Comparison of ENCODE assay signal across 8 cellular contexts in genomic region chr7:98354511-98355249, GRCh38. TPM values are rescaled to one million over a fixed set of nuclear protein-coding genes. Genes with fewer than 3 reads are reported as not detected.
DNase-seq lines count a peak whose midpoint lies in the region; ATAC-seq and TF ChIP-seq lines count a peak whose summit lies in the region.

No MANE protein-coding gene starts in this region.

- no CpG with 5 or more reads among the region's 22 CpGs for WGBS in trophoblast cell (ENCODE audit: extremely low coverage, insufficient coverage, insufficient read length)

- peak overlapping the region; percentile 98 for H2BK120ac ChIP-seq in trophoblast cell (ENCODE audit: insufficient read depth, low read length, poor library complexity)

- H2AFZ ChIP-seq in trophoblast cell (ENCODE audit: insufficient read depth, low read length, poor library complexity), result peak overlapping the region; percentile 10

- H2BK12ac ChIP-seq in trophoblast cell (ENCODE audit: low read length), result peak overlapping the region; percentile 99

- H3K79me2 ChIP-seq in trophoblast cell (ENCODE audit: control insufficient read depth, insufficient read depth, low read length, poor library complexity), result peaks cover 10% of the 10 kb centered on the region

- peak overlapping the region; percentile 97 for H4K91ac ChIP-seq in trophoblast cell (ENCODE audit: low read depth, low read length)

- peak overlapping the region; percentile 65 for H4K12ac ChIP-seq in trophoblast cell (ENCODE audit: low read depth, low read length)

- peak overlapping the region; percentile 84 for H2AK5ac ChIP-seq in trophoblast cell (ENCODE audit: low read length)

- ATAC-seq in HG02588 (IDR thresholded peaks at IDR 0.05; ENCODE audit: unreplicated experiment) (no peak), HG03354 (IDR thresholded peaks at IDR 0.05; ENCODE audit: poor library complexity, severe bottlenecking, unreplicated experiment) (no peak)

- H3K9me3 ChIP-seq in trophoblast cell (ENCODE audit: insufficient read depth, low read depth, low read length), result no peaks in the 10 kb centered on the region

- peak overlapping the region; percentile 90 for H3K14ac ChIP-seq in trophoblast cell (ENCODE audit: low read length)

- H3K27ac ChIP-seq in trophoblast cell (ENCODE audit: low read depth, low read length), result peak overlapping the region; percentile 99

- no peak for TF ChIP-seq CTCF in fibroblast of mammary gland (conservative IDR thresholded peaks at IDR 0.05; ENCODE audit: control insufficient read depth, insufficient read depth, low read depth, low read length)

- peak overlapping the region; percentile 15 for H3K18ac ChIP-seq in trophoblast cell (ENCODE audit: low read length)

- H3K36me3 ChIP-seq in trophoblast cell (ENCODE audit: control insufficient read depth in 1 of 2, insufficient read depth in 2 of 2, low read length in 2 of 2), result peaks cover 3 to 4% of the 10 kb centered on the region in 2 experiments
- no peaks in the 10 kb centered on the region; the same call in 1 of the 2 replicates for H3K36me3 ChIP-seq in H7 (replicated peaks; ENCODE audit: control insufficient read depth, insufficient read depth, low read length)

- peak overlapping the region; percentile 67 for H4K8ac ChIP-seq in trophoblast cell (ENCODE audit: low read depth, low read length)

- peaks cover 12% of the 10 kb centered on the region for H3K79me1 ChIP-seq in trophoblast cell (ENCODE audit: low read length)

- H3K27me3 ChIP-seq in trophoblast cell (ENCODE audit: insufficient read depth, low read length) (no peaks in the 10 kb centered on the region), H7 (ENCODE audit: control insufficient read depth, insufficient read depth, low read length) (no peaks in the 10 kb centered on the region)

- no peak overlapping the region for H3K23ac ChIP-seq in trophoblast cell (ENCODE audit: low read length)

- no peak overlapping the region for H3K4me3 ChIP-seq in fibroblast of mammary gland (ENCODE audit: control insufficient read depth, low read depth, low read length)
- no peak overlapping the region for H3K4me3 ChIP-seq in trophoblast cell (ENCODE audit: low read depth, low read length)
- no peak overlapping the region for H3K4me3 ChIP-seq in H7 (ENCODE audit: insufficient read depth, low read depth, low read length)

- no peak overlapping the region for H3K9ac ChIP-seq in trophoblast cell (ENCODE audit: low read length)

- peak overlapping the region; percentile 9 for H3K4ac ChIP-seq in trophoblast cell (ENCODE audit: low read depth, low read length)

- H2BK5ac ChIP-seq in trophoblast cell (ENCODE audit: low read depth, low read length, poor library complexity), result peak overlapping the region; percentile 97

- DNase-seq in EL (peak; percentile 95), RKO (ENCODE audit: low spot score) (peak; percentile 77), fibroblast of mammary gland (ENCODE audit: low read depth) (peak; percentile 76), trophoblast cell (peak; percentile 98), medulla oblongata (ENCODE audit: extremely low spot score) (no peak), H7 (no peak)

- H3K4me2 ChIP-seq in trophoblast cell (ENCODE audit: low read length), result peak overlapping the region; percentile 14

- peaks cover 15 to 18% of the 10 kb centered on the region in 2 experiments for H3K4me1 ChIP-seq in trophoblast cell (ENCODE audit: control insufficient read depth in 1 of 2, insufficient read depth in 2 of 2, low read length in 2 of 2)

RNA-seq across cellular contexts. Expression of gene BAIAP2L1, which starts 46.2 kb away (rescaled TPM):
- polyA plus RNA-seq in trophoblast cell (2013), result 43.3 and 44.5 TPM in 2 replicates
- 16.6 and 24.9 TPM in 2 replicates for total RNA-seq in H7 (2014; rRNA removed; shearing (Covaris generic))

Comparison
In these comparisons a context has a peak if more than half of its experiments do, and no peak if none do; other contexts are left out.
1. DNase-seq: peak in EL (single experiment), RKO (single experiment), fibroblast of mammary gland (single experiment) and trophoblast cell (2 of 2); none in medulla oblongata (single experiment) and H7 (single experiment).